In the genomic region with DNA sequence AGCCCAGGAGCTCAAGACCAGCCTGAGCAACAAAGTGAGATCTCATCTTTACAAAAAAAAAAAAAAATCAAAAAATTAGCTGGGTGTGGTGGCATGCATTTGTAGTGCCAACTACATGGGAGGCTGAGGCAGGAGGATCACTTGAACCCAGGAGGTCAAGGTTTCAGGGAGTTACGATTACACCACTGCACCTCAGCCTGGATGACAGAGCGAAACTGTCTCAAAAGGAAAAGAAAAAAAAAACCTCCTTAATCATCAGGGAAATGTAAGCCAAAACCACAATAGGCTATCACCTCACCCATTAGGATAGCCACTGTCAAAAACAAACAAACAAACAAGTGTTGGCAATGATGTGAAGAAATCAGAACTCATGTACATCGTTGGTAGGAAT, we compare ENCODE assay signal across 11 cellular contexts. TPM values are rescaled to one million over a fixed set of nuclear protein-coding genes. Genes with fewer than 3 reads are reported as not detected.
DNase-seq lines count a peak whose midpoint lies in the region; ATAC-seq, FAIRE-seq and TF ChIP-seq lines count a peak whose summit lies in the region.
"Had no signal": no experiment of that assay in that cellular context is flagged by ENCODE, and none has a peak within 500 bp of the region (broad histone marks: within the 10 kb centered on the region; RNA-seq: fewer than 3 reads in every experiment).

No MANE protein-coding gene starts in this region.

- H3K36me3 ChIP-seq in HepG2 (replicated peaks in 1 of 2; ENCODE audit: control insufficient read depth in 1 of 2, insufficient read depth in 2 of 2, low read length in 2 of 2), result peaks cover 1 to 8% of the 10 kb centered on the region in 2 experiments
- no peaks in the 10 kb centered on the region for H3K36me3 ChIP-seq in upper lobe of right lung
- H3K36me3 ChIP-seq: left ventricle myocardium inferior had no signal

- TF ChIP-seq RAD21 in HepG2 (CRISPR knock-in tag; IDR thresholded peaks at IDR 0.05), result no peak

- peaks cover 72% of the 10 kb centered on the region for H3K4me1 Mint-ChIP-seq in activated naive CD4-positive, alpha-beta T cell treated with anti-CD3 and anti-CD28 coated beads, Interleukin-2, amount 50 U/mL, for 24 hours
- H3K4me1 Mint-ChIP-seq in activated naive CD8-positive, alpha-beta T cell treated with anti-CD3 and anti-CD28 coated beads, Interleukin-2, amount 10 ng/mL, durations not matched to agents 7 days and 5 days, result peaks cover 50% of the 10 kb centered on the region

- H4K20me1 ChIP-seq in HepG2 (ENCODE audit: insufficient read depth, low read length), result peaks cover 50% of the 10 kb centered on the region

- TF ChIP-seq CTCF in HepG2 (CRISPR knock-in tag; IDR thresholded peaks at IDR 0.05) (no peak), upper lobe of right lung (IDR thresholded peaks at IDR 0.05) (no peak)

- no peaks in the 10 kb centered on the region for H3K9me3 Mint-ChIP-seq in activated naive CD4-positive, alpha-beta T cell treated with anti-CD3 and anti-CD28 coated beads, Interleukin-2, amount 50 U/mL, for 24 hours
- H3K9me3 Mint-ChIP-seq in activated naive CD8-positive, alpha-beta T cell treated with anti-CD3 and anti-CD28 coated beads, Interleukin-2, amount 10 ng/mL, durations not matched to agents 7 days and 5 days, result no peaks in the 10 kb centered on the region

- TF ChIP-seq POLR2A in HepG2 (IDR thresholded peaks at IDR 0.05; ENCODE audit: insufficient read depth in 1 of 2, low read depth in 2 of 2, low read length in 2 of 2), result no peak

- H3K27me3 ChIP-seq in HepG2 (ENCODE audit: control insufficient read depth in 1 of 2, insufficient read depth in 2 of 2, low read length in 2 of 2) (no peaks in the 10 kb centered on the region; a peak in 1 of 5 replicates), upper lobe of right lung (no peaks in the 10 kb centered on the region)
- H3K27me3 ChIP-seq: testis had no signal

- DNase-seq in activated naive CD4-positive, alpha-beta T cell (lab: John Stamatoyannopoulos, UW), result no peak
- DNase-seq in activated naive CD8-positive, alpha-beta T cell treated with anti-CD3 and anti-CD28 coated beads, Interleukin-2, amount 10 ng/mL, durations not matched to agents 7 days and 5 days, result no peak
- DNase-seq in HepG2 (ENCODE audit: low spot score) (no peak), upper lobe of right lung (no peak), posterior cingulate gyrus (no peak), NCI-H2081 (lab: John Stamatoyannopoulos, UW) (no peak)
- DNase-seq: dermis blood vessel endothelial cell, left ventricle myocardium inferior, testis had no signal

- no peaks in the 10 kb centered on the region for H3K27me3 Mint-ChIP-seq in activated naive CD4-positive, alpha-beta T cell treated with anti-CD3 and anti-CD28 coated beads, Interleukin-2, amount 50 U/mL, for 24 hours
- no peaks in the 10 kb centered on the region for H3K27me3 Mint-ChIP-seq in activated naive CD8-positive, alpha-beta T cell treated with anti-CD3 and anti-CD28 coated beads, Interleukin-2, amount 10 ng/mL, durations not matched to agents 7 days and 5 days

- no peak overlapping the region for H3K4me2 ChIP-seq in HepG2 (ENCODE audit: low read depth, low read length)

- H3K27ac Mint-ChIP-seq in activated naive CD4-positive, alpha-beta T cell treated with anti-CD3 and anti-CD28 coated beads, Interleukin-2, amount 50 U/mL, for 24 hours, result peak overlapping the region; percentile 79
- H3K27ac Mint-ChIP-seq in activated naive CD8-positive, alpha-beta T cell treated with anti-CD3 and anti-CD28 coated beads, Interleukin-2, amount 10 ng/mL, durations not matched to agents 7 days and 5 days, result peak overlapping the region; percentile 92

- H3K79me2 ChIP-seq in HepG2 (ENCODE audit: insufficient read depth, low read length), result peaks cover 82% of the 10 kb centered on the region

- H3K4me1 ChIP-seq in HepG2 (ENCODE audit: insufficient read depth, low read length) (peaks cover 18% of the 10 kb centered on the region), upper lobe of right lung (peaks cover 60% of the 10 kb centered on the region)

- H3K4me3 Mint-ChIP-seq in activated naive CD4-positive, alpha-beta T cell treated with anti-CD3 and anti-CD28 coated beads, Interleukin-2, amount 50 U/mL, for 24 hours, result peak overlapping the region; percentile 11
- H3K4me3 Mint-ChIP-seq in activated naive CD8-positive, alpha-beta T cell treated with anti-CD3 and anti-CD28 coated beads, Interleukin-2, amount 10 ng/mL, durations not matched to agents 7 days and 5 days, result peak overlapping the region; percentile 83

- POLR2A ChIA-PET in activated naive CD8-positive, alpha-beta T cell treated with anti-CD3 and anti-CD28 coated beads, Interleukin-2, amount 10 ng/mL, durations not matched to agents 7 days and 5 days (lab: Charles Lee), result no interaction called here
- POLR2A ChIA-PET in HepG2 (lab: Yijun Ruan, JAX), result no interaction called here

- WGBS in HepG2 (ENCODE audit: low lambda C conversion rate), result 58% methylated on average over 3 of the region's 3 CpGs

- intact Hi-C loops in HepG2 (cut with micrococcal nuclease; ENCODE audit: unreplicated experiment), result no loop called here
- intact Hi-C loops in upper lobe of right lung (cut with DNase I), result no loop called here
- intact Hi-C loops in posterior cingulate gyrus (cut with DNase I), result no loop called here

- in situ Hi-C loops in HepG2 (cut with HindIII; ENCODE audit: extremely low pct_ligation_motif_present, low pct_unique_long_range_greater_than_20kb), result no loop called here

- no peak for ATAC-seq in activated naive CD8-positive, alpha-beta T cell treated with anti-CD3 and anti-CD28 coated beads, Interleukin-2, amount 10 ng/mL, durations not matched to agents 7 days and 5 days (ENCODE audit: low read depth)
- ATAC-seq in HepG2, result no peak
- ATAC-seq in upper lobe of right lung, result no peak
- no peak for ATAC-seq in GM19035 (IDR thresholded peaks at IDR 0.05; ENCODE audit: unreplicated experiment)

- H3K27ac ChIP-seq in HepG2 (ENCODE audit: extremely low read length, insufficient read depth, low read length) (peak overlapping the region; percentile 19), upper lobe of right lung (peak overlapping the region; percentile 75)
- H3K27ac ChIP-seq: testis had no signal

- H3K9me3 ChIP-seq in HepG2 (ENCODE audit: low read length) (no peaks in the 10 kb centered on the region), upper lobe of right lung (no peaks in the 10 kb centered on the region)
- H3K9me3 ChIP-seq: left ventricle myocardium inferior, testis had no signal

- BruUV-seq in HepG2 (replicated peaks; lab: Mats Ljungman, UMichigan), result no TSS peak

- CTCF ChIA-PET in HepG2 (lab: Yijun Ruan, JAX; ENCODE audit: low intra/inter-chr PET ratio, low total read pairs), result no interaction called here

- TF ChIP-seq EP300 in HepG2 (IDR thresholded peaks at IDR 0.05; ENCODE audit: low read depth in 2 of 2, low read length in 2 of 2) (no peak), HepG2 (CRISPR knock-in tag; IDR thresholded peaks at IDR 0.05; ENCODE audit: borderline replicate concordance) (no peak)

- H3K4me3 ChIP-seq in HepG2 (replicated peaks in 1 of 3; ENCODE audit: insufficient read depth in 1 of 3, low read depth in 2 of 3, low read length in 3 of 3) (no peak overlapping the region), upper lobe of right lung (no peak overlapping the region)
- H3K4me3 ChIP-seq: left ventricle myocardium inferior, testis had no signal

- no peak for FAIRE-seq in HepG2 (lab: Jason Lieb, UNC)

- no peak overlapping the region for H2AFZ ChIP-seq in HepG2 (ENCODE audit: low read length)

- H3K36me3 Mint-ChIP-seq in activated naive CD4-positive, alpha-beta T cell treated with anti-CD3 and anti-CD28 coated beads, Interleukin-2, amount 50 U/mL, for 24 hours, result no peaks in the 10 kb centered on the region
- H3K36me3 Mint-ChIP-seq in activated naive CD8-positive, alpha-beta T cell treated with anti-CD3 and anti-CD28 coated beads, Interleukin-2, amount 10 ng/mL, durations not matched to agents 7 days and 5 days, result peaks cover 6% of the 10 kb centered on the region

- no peak overlapping the region for H3K9ac ChIP-seq in HepG2 (ENCODE audit: insufficient read depth, low read depth, low read length)

RNA-seq across cellular contexts. Expression of a gene that starts 13.4 kb away (rescaled TPM):
- total RNA-seq in activated naive CD8-positive, alpha-beta T cell treated with anti-CD3 and anti-CD28 coated beads, Interleukin-2, amount 10 ng/mL, durations not matched to agents 7 days and 5 days, result 10 to 100 TPM; 38.0 to 38.3 TPM
- 13.1 and 35.3 TPM in 2 replicates for total RNA-seq in HepG2 (2016; rRNA removed; fragmentation: Illumina TruSeq; extraction: Trizol)
- total RNA-seq in HepG2 (2016; cell fraction: cytosol; rRNA removed; fragmentation: Illumina TruSeq; extraction: Trizol; ENCODE audit: low read depth), result 3.2 and 3.3 TPM in 2 replicates
- 11.4 and 34.3 TPM in 2 replicates for total RNA-seq in HepG2 (2016; cell fraction: insoluble cytoplasmic fraction; rRNA removed; fragmentation: Illumina TruSeq; extraction: Trizol)
- total RNA-seq in HepG2 (2016; cell fraction: membrane; rRNA removed; fragmentation: Illumina TruSeq; extraction: Trizol), result 7.2 and 7.5 TPM in 2 replicates
- total RNA-seq in HepG2 (2016; cell fraction: nucleus; rRNA removed; fragmentation: Illumina TruSeq; extraction: Trizol), result 34.8 and 37.6 TPM in 2 replicates
- polyA plus RNA-seq in HepG2 (2011; rRNA removed), result 23.1 and 27.6 TPM in 2 replicates
- polyA plus RNA-seq in HepG2 (2011; cell fraction: cytosol; rRNA removed), result 25.5 and 27.7 TPM in 2 replicates
- polyA plus RNA-seq in HepG2 (2011; cell fraction: nucleus; rRNA removed), result 29.9 and 34.4 TPM in 2 replicates
- 25.6 and 27.4 TPM in 2 replicates for polyA plus RNA-seq in HepG2 (2012)
- polyA plus RNA-seq in HepG2 (2016; cell fraction: cytosol; fragmentation: Illumina TruSeq; extraction: Trizol; ENCODE audit: low read depth), result 1.5 TPM in 2 replicates
- 10.5 and 13.9 TPM in 2 replicates for polyA plus RNA-seq in HepG2 (2016; cell fraction: insoluble cytoplasmic fraction; fragmentation: Illumina TruSeq; extraction: Trizol; ENCODE audit: low read depth)
- 3.2 and 3.5 TPM in 2 replicates for polyA plus RNA-seq in HepG2 (2016; cell fraction: membrane; fragmentation: Illumina TruSeq; extraction: Trizol; ENCODE audit: low read depth)
- 46.9 and 47.1 TPM in 2 replicates for polyA plus RNA-seq in HepG2 (2016; cell fraction: nucleus; fragmentation: Illumina TruSeq; extraction: Trizol; ENCODE audit: insufficient read depth, low read depth)
- polyA minus RNA-seq in HepG2 (2011; rRNA and poly(A)+ RNA removed; ENCODE audit: low replicate concordance), result 21.9 and 57.1 TPM in 2 replicates
- polyA minus RNA-seq in HepG2 (2011; cell fraction: cytosol; rRNA and poly(A)+ RNA removed), result 20.8 and 23.5 TPM in 2 replicates
- 18.0 and 21.3 TPM in 2 replicates for polyA minus RNA-seq in HepG2 (2011; cell fraction: nucleus; rRNA and poly(A)+ RNA removed)
- total RNA-seq in upper lobe of right lung, result 70.6 TPM

RNA-seq across cellular contexts. Expression of a gene that starts 22.3 kb away (rescaled TPM):
- not detected for total RNA-seq in activated naive CD8-positive, alpha-beta T cell treated with anti-CD3 and anti-CD28 coated beads, Interleukin-2, amount 10 ng/mL, durations not matched to agents 7 days and 5 days
- not detected in 2 replicates for total RNA-seq in HepG2 (2016; rRNA removed; fragmentation: Illumina TruSeq; extraction: Trizol)
- total RNA-seq in HepG2 (2016; cell fraction: cytosol; rRNA removed; fragmentation: Illumina TruSeq; extraction: Trizol; ENCODE audit: low read depth), result not detected in 2 replicates
- not detected in 2 replicates for total RNA-seq in HepG2 (2016; cell fraction: insoluble cytoplasmic fraction; rRNA removed; fragmentation: Illumina TruSeq; extraction: Trizol)
- total RNA-seq in HepG2 (2016; cell fraction: membrane; rRNA removed; fragmentation: Illumina TruSeq; extraction: Trizol), result not detected in 2 replicates
- not detected in 2 replicates for total RNA-seq in HepG2 (2016; cell fraction: nucleus; rRNA removed; fragmentation: Illumina TruSeq; extraction: Trizol)
- not detected in 2 replicates for polyA plus RNA-seq in HepG2 (2011; rRNA removed)
- not detected in 2 replicates for polyA plus RNA-seq in HepG2 (2011; cell fraction: cytosol; rRNA removed)
- not detected in 2 replicates for polyA plus RNA-seq in HepG2 (2011; cell fraction: nucleus; rRNA removed)
- not detected in 2 replicates for polyA plus RNA-seq in HepG2 (2012)
- polyA plus RNA-seq in HepG2 (2016; cell fraction: cytosol; fragmentation: Illumina TruSeq; extraction: Trizol; ENCODE audit: low read depth), result not detected in 2 replicates
- polyA plus RNA-seq in HepG2 (2016; cell fraction: insoluble cytoplasmic fraction; fragmentation: Illumina TruSeq; extraction: Trizol; ENCODE audit: low read depth), result not detected in 2 replicates
- polyA plus RNA-seq in HepG2 (2016; cell fraction: membrane; fragmentation: Illumina TruSeq; extraction: Trizol; ENCODE audit: low read depth), result not detected in 2 replicates
- not detected in 2 replicates for polyA plus RNA-seq in HepG2 (2016; cell fraction: nucleus; fragmentation: Illumina TruSeq; extraction: Trizol; ENCODE audit: insufficient read depth, low read depth)
- polyA minus RNA-seq in HepG2 (2011; rRNA and poly(A)+ RNA removed; ENCODE audit: low replicate concordance), result not detected in 2 replicates
- not detected in 2 replicates for polyA minus RNA-seq in HepG2 (2011; cell fraction: cytosol; rRNA and poly(A)+ RNA removed)
- polyA minus RNA-seq in HepG2 (2011; cell fraction: nucleus; rRNA and poly(A)+ RNA removed), result not detected in 2 replicates
- not detected for total RNA-seq in upper lobe of right lung
- total RNA-seq: dermis blood vessel endothelial cell, left ventricle myocardium inferior had no signal

RNA-seq across cellular contexts. Expression of a gene that starts 35.6 kb away (rescaled TPM):
- 10 to 100 TPM; 18.5 to 20.3 TPM for total RNA-seq in activated naive CD8-positive, alpha-beta T cell treated with anti-CD3 and anti-CD28 coated beads, Interleukin-2, amount 10 ng/mL, durations not matched to agents 7 days and 5 days
- total RNA-seq in HepG2 (2016; rRNA removed; fragmentation: Illumina TruSeq; extraction: Trizol), result 7.6 and 8.9 TPM in 2 replicates
- 1.4 and 1.9 TPM in 2 replicates for total RNA-seq in HepG2 (2016; cell fraction: cytosol; rRNA removed; fragmentation: Illumina TruSeq; extraction: Trizol; ENCODE audit: low read depth)
- 7.9 and 8.1 TPM in 2 replicates for total RNA-seq in HepG2 (2016; cell fraction: insoluble cytoplasmic fraction; rRNA removed; fragmentation: Illumina TruSeq; extraction: Trizol)
- 4.1 and 4.3 TPM in 2 replicates for total RNA-seq in HepG2 (2016; cell fraction: membrane; rRNA removed; fragmentation: Illumina TruSeq; extraction: Trizol)
- 4.9 and 6.3 TPM in 2 replicates for total RNA-seq in HepG2 (2016; cell fraction: nucleus; rRNA removed; fragmentation: Illumina TruSeq; extraction: Trizol)
- 7.7 and 9.4 TPM in 2 replicates for polyA plus RNA-seq in HepG2 (2011; rRNA removed)
- polyA plus RNA-seq in HepG2 (2011; cell fraction: cytosol; rRNA removed), result 6.7 and 9.6 TPM in 2 replicates
- polyA plus RNA-seq in HepG2 (2011; cell fraction: nucleus; rRNA removed), result 18.1 and 19.0 TPM in 2 replicates
- polyA plus RNA-seq in HepG2 (2012), result 6.1 and 7.0 TPM in 2 replicates
- polyA plus RNA-seq in HepG2 (2016; cell fraction: cytosol; fragmentation: Illumina TruSeq; extraction: Trizol; ENCODE audit: low read depth), result 2.1 and 2.6 TPM in 2 replicates
- polyA plus RNA-seq in HepG2 (2016; cell fraction: insoluble cytoplasmic fraction; fragmentation: Illumina TruSeq; extraction: Trizol; ENCODE audit: low read depth), result 9.6 and 10.8 TPM in 2 replicates
- polyA plus RNA-seq in HepG2 (2016; cell fraction: membrane; fragmentation: Illumina TruSeq; extraction: Trizol; ENCODE audit: low read depth), result 3.7 and 3.8 TPM in 2 replicates
- polyA plus RNA-seq in HepG2 (2016; cell fraction: nucleus; fragmentation: Illumina TruSeq; extraction: Trizol; ENCODE audit: insufficient read depth, low read depth), result 17.9 and 18.0 TPM in 2 replicates
- 5.0 and 5.6 TPM in 2 replicates for polyA minus RNA-seq in HepG2 (2011; rRNA and poly(A)+ RNA removed; ENCODE audit: low replicate concordance)
- 3.7 and 4.4 TPM in 2 replicates for polyA minus RNA-seq in HepG2 (2011; cell fraction: cytosol; rRNA and poly(A)+ RNA removed)
- polyA minus RNA-seq in HepG2 (2011; cell fraction: nucleus; rRNA and poly(A)+ RNA removed), result 4.8 and 6.2 TPM in 2 replicates
- 14.0 TPM for total RNA-seq in upper lobe of right lung

RNA-seq across cellular contexts. Expression of a gene that starts 41.3 kb away (rescaled TPM):
- not detected for total RNA-seq in activated naive CD8-positive, alpha-beta T cell treated with anti-CD3 and anti-CD28 coated beads, Interleukin-2, amount 10 ng/mL, durations not matched to agents 7 days and 5 days
- total RNA-seq in HepG2 (2016; rRNA removed; fragmentation: Illumina TruSeq; extraction: Trizol), result not detected in 2 replicates
- not detected in 2 replicates for total RNA-seq in HepG2 (2016; cell fraction: cytosol; rRNA removed; fragmentation: Illumina TruSeq; extraction: Trizol; ENCODE audit: low read depth)
- not detected in 2 replicates for total RNA-seq in HepG2 (2016; cell fraction: insoluble cytoplasmic fraction; rRNA removed; fragmentation: Illumina TruSeq; extraction: Trizol)
- total RNA-seq in HepG2 (2016; cell fraction: membrane; rRNA removed; fragmentation: Illumina TruSeq; extraction: Trizol), result not detected in 2 replicates
- total RNA-seq in HepG2 (2016; cell fraction: nucleus; rRNA removed; fragmentation: Illumina TruSeq; extraction: Trizol), result not detected in 2 replicates
- polyA plus RNA-seq in HepG2 (2011; rRNA removed), result not detected in 2 replicates
- polyA plus RNA-seq in HepG2 (2011; cell fraction: cytosol; rRNA removed), result not detected in 2 replicates
- polyA plus RNA-seq in HepG2 (2011; cell fraction: nucleus; rRNA removed), result not detected in 2 replicates
- not detected in 2 replicates for polyA plus RNA-seq in HepG2 (2012)
- not detected in 2 replicates for polyA plus RNA-seq in HepG2 (2016; cell fraction: cytosol; fragmentation: Illumina TruSeq; extraction: Trizol; ENCODE audit: low read depth)
- not detected in 2 replicates for polyA plus RNA-seq in HepG2 (2016; cell fraction: insoluble cytoplasmic fraction; fragmentation: Illumina TruSeq; extraction: Trizol; ENCODE audit: low read depth)
- polyA plus RNA-seq in HepG2 (2016; cell fraction: membrane; fragmentation: Illumina TruSeq; extraction: Trizol; ENCODE audit: low read depth), result not detected in 2 replicates
- not detected in 2 replicates for polyA plus RNA-seq in HepG2 (2016; cell fraction: nucleus; fragmentation: Illumina TruSeq; extraction: Trizol; ENCODE audit: insufficient read depth, low read depth)
- polyA minus RNA-seq in HepG2 (2011; rRNA and poly(A)+ RNA removed; ENCODE audit: low replicate concordance), result not detected in 2 replicates
- polyA minus RNA-seq in HepG2 (2011; cell fraction: cytosol; rRNA and poly(A)+ RNA removed), result not detected in 2 replicates
- polyA minus RNA-seq in HepG2 (2011; cell fraction: nucleus; rRNA and poly(A)+ RNA removed), result not detected in 2 replicates
- not detected for total RNA-seq in upper lobe of right lung
- total RNA-seq: dermis blood vessel endothelial cell, left ventricle myocardium inferior had no signal
